In the genomic region with DNA sequence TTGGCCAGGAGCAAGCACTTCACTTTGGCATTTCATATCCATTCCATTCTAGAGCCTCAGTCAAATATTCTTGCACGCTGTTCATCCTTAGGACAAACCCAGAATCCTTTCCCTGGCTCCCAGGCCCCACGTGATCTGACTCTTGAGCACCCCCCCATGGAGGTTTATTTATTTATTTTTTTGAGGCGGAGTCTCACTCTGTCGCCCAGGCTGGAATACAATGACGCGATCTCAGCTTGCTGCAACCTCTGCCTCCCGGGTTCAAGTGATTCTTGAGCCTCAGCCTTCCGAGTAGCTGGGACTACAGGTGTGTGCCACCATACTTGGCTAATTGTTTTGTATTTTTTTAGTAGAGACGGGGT, we compare ENCODE assay signal across 15 cellular contexts. TPM values are rescaled to one million over a fixed set of nuclear protein-coding genes. Genes with fewer than 3 reads are reported as not detected.
DNase-seq lines count a peak whose midpoint lies in the region; ATAC-seq and TF ChIP-seq lines count a peak whose summit lies in the region.
"Had no signal": no experiment of that assay in that cellular context is flagged by ENCODE, and none has a peak within 500 bp of the region (broad histone marks: within the 10 kb centered on the region; RNA-seq: fewer than 3 reads in every experiment).

No MANE protein-coding gene starts in this region.

- peak overlapping the region; percentile 74 for H2AFZ ChIP-seq in neural progenitor cell (replicated peaks)
- H2AFZ ChIP-seq: parathyroid adenoma had no signal

- TF ChIP-seq CTCF in neural progenitor cell (IDR thresholded peaks at IDR 0.05) (peak; percentile 41), mesothelial cell of epicardium (IDR thresholded peaks at IDR 0.05; ENCODE audit: unreplicated experiment) (no peak)

- no peak for ATAC-seq in activated naive CD8-positive, alpha-beta T cell treated with anti-CD3 and anti-CD28 coated beads, Interleukin-2, amount 10 ng/mL, durations not matched to agents 7 days and 5 days (ENCODE audit: low read depth)
- ATAC-seq in HG02840 (IDR thresholded peaks at IDR 0.05; ENCODE audit: low FRiP score, unreplicated experiment), result no peak
- ATAC-seq: left colon had no signal

- no peaks in the 10 kb centered on the region for H3K27me3 ChIP-seq in neural progenitor cell
- H3K27me3 ChIP-seq: testis had no signal

- POLR2A ChIA-PET in activated naive CD8-positive, alpha-beta T cell treated with anti-CD3 and anti-CD28 coated beads, Interleukin-2, amount 10 ng/mL, durations not matched to agents 7 days and 5 days (lab: Charles Lee), result interaction anchor here (1.8 to 12.9 kb wide), 5 partner anchors 32 to 73 kb away, joined by 6 to 170 read pairs (median 12); partner anchors contain the start of genes CCDC85B, FIBP, FOSL1 and MUS81

- peaks cover 40% of the 10 kb centered on the region for H3K4me1 Mint-ChIP-seq in activated naive CD8-positive, alpha-beta T cell treated with anti-CD3 and anti-CD28 coated beads, Interleukin-2, amount 10 ng/mL, durations not matched to agents 7 days and 5 days
- H3K4me1 Mint-ChIP-seq in neural progenitor cell (peaks cover 20% of the 10 kb centered on the region), mesothelial cell of epicardium (peaks cover 3% of the 10 kb centered on the region)

- H3K79me2 ChIP-seq in neural progenitor cell (ENCODE audit: low read depth), result no peaks in the 10 kb centered on the region
- H3K79me2 ChIP-seq: parathyroid adenoma had no signal

- no peak overlapping the region for H3K4me3 Mint-ChIP-seq in activated naive CD8-positive, alpha-beta T cell treated with anti-CD3 and anti-CD28 coated beads, Interleukin-2, amount 10 ng/mL, durations not matched to agents 7 days and 5 days
- H3K4me3 Mint-ChIP-seq in neural progenitor cell (no peak overlapping the region), mesothelial cell of epicardium (no peak overlapping the region)

- H3K27ac Mint-ChIP-seq in activated naive CD8-positive, alpha-beta T cell treated with anti-CD3 and anti-CD28 coated beads, Interleukin-2, amount 10 ng/mL, durations not matched to agents 7 days and 5 days, result peak overlapping the region; percentile 84
- no peak overlapping the region for H3K27ac Mint-ChIP-seq in neural progenitor cell
- H3K27ac Mint-ChIP-seq in mesothelial cell of epicardium, result no peak overlapping the region

- H3K4me2 ChIP-seq in neural progenitor cell, result no peak overlapping the region

- H3K9me3 ChIP-seq in neural progenitor cell (ENCODE audit: low read depth), result no peaks in the 10 kb centered on the region
- H3K9me3 ChIP-seq: esophagus squamous epithelium, testis had no signal

- no peak overlapping the region for H3K4me3 ChIP-seq in neural progenitor cell
- H3K4me3 ChIP-seq: esophagus squamous epithelium, testis had no signal

- no peaks in the 10 kb centered on the region for H3K36me3 ChIP-seq in neural progenitor cell
- H3K36me3 ChIP-seq: esophagus squamous epithelium had no signal

- no peak overlapping the region for H3K9ac ChIP-seq in neural progenitor cell
- H3K9ac ChIP-seq: parathyroid adenoma had no signal

- H3K27me3 Mint-ChIP-seq in activated naive CD8-positive, alpha-beta T cell treated with anti-CD3 and anti-CD28 coated beads, Interleukin-2, amount 10 ng/mL, durations not matched to agents 7 days and 5 days, result peaks cover 5% of the 10 kb centered on the region
- H3K27me3 Mint-ChIP-seq in neural progenitor cell (ENCODE audit: insufficient read depth, low read depth), result peaks cover 9% of the 10 kb centered on the region
- H3K27me3 Mint-ChIP-seq in mesothelial cell of epicardium (ENCODE audit: low read depth), result peaks cover 2% of the 10 kb centered on the region

- peaks cover 4% of the 10 kb centered on the region for H3F3A ChIP-seq in neural progenitor cell (ENCODE audit: low read depth)

- DNase-seq in NCI-H2171 treated with DMSO at 0.1 percent for 48 hours (lab: John Stamatoyannopoulos, UW) (peak; percentile 10), NCI-H2171 (lab: John Stamatoyannopoulos, UW) (no peak), NCI-H146 (lab: John Stamatoyannopoulos, UW) (peak; percentile 46), neural progenitor cell (ENCODE audit: low spot score) (peak; percentile 57), NCI-H524 treated with DMSO at 0.1 percent for 48 hours (lab: John Stamatoyannopoulos, UW) (no peak), mesothelial cell of epicardium (ENCODE audit: low spot score in 2 of 2, unreplicated experiment in 2 of 2) (no peak)
- no peak for DNase-seq in activated naive CD8-positive, alpha-beta T cell treated with anti-CD3 and anti-CD28 coated beads, Interleukin-2, amount 10 ng/mL, durations not matched to agents 7 days and 5 days
- DNase-seq: activated CD8-positive, alpha-beta memory T cell treated with anti-CD3 and anti-CD28 coated beads, Interleukin-2, amount 50 U/mL, for 4 hours; esophagus squamous epithelium; left colon; testis had no signal

- H4K20me1 ChIP-seq in neural progenitor cell (ENCODE audit: low read depth), result no peaks in the 10 kb centered on the region

- H3K36me3 Mint-ChIP-seq in activated naive CD8-positive, alpha-beta T cell treated with anti-CD3 and anti-CD28 coated beads, Interleukin-2, amount 10 ng/mL, durations not matched to agents 7 days and 5 days, result peaks cover 7% of the 10 kb centered on the region
- no peaks in the 10 kb centered on the region for H3K36me3 Mint-ChIP-seq in neural progenitor cell
- H3K36me3 Mint-ChIP-seq in mesothelial cell of epicardium, result no peaks in the 10 kb centered on the region

- H3K4me1 ChIP-seq in neural progenitor cell, result no peaks in the 10 kb centered on the region
- H3K4me1 ChIP-seq: esophagus squamous epithelium, parathyroid adenoma had no signal

- no peak overlapping the region for H3K27ac ChIP-seq in neural progenitor cell
- H3K27ac ChIP-seq: esophagus squamous epithelium, parathyroid adenoma had no signal

- H3K9me3 Mint-ChIP-seq in activated naive CD8-positive, alpha-beta T cell treated with anti-CD3 and anti-CD28 coated beads, Interleukin-2, amount 10 ng/mL, durations not matched to agents 7 days and 5 days, result no peaks in the 10 kb centered on the region
- H3K9me3 Mint-ChIP-seq in neural progenitor cell (no peaks in the 10 kb centered on the region), mesothelial cell of epicardium (no peaks in the 10 kb centered on the region)

RNA-seq across cellular contexts. Expression of gene TSGA10IP, which starts 12.7 kb away (rescaled TPM):
- total RNA-seq in activated naive CD8-positive, alpha-beta T cell treated with anti-CD3 and anti-CD28 coated beads, Interleukin-2, amount 10 ng/mL, durations not matched to agents 7 days and 5 days, result not detected
- total RNA-seq in neural progenitor cell (ENCODE audit: low replicate concordance) (3.0 and 7.3 TPM in 2 replicates), mesothelial cell of epicardium (not detected in 3 replicates)
- total RNA-seq: astrocyte; esophagus squamous epithelium; left colon; T-helper 2 cell treated with Interferon-gamma antibody and Interleukin-4, amounts not matched to agents 100 ng/mL and 5 ng/mL, for 36 hours had no signal

RNA-seq across cellular contexts. Expression of gene DRAP1, which starts 13.3 kb away (rescaled TPM):
- 100 to 1,000 TPM; 225 to 259 TPM for total RNA-seq in activated naive CD8-positive, alpha-beta T cell treated with anti-CD3 and anti-CD28 coated beads, Interleukin-2, amount 10 ng/mL, durations not matched to agents 7 days and 5 days
- total RNA-seq in neural progenitor cell (ENCODE audit: low replicate concordance), result 51.0 and 74.8 TPM in 2 replicates
- 68.5 to 74.4 TPM (median 70.9 TPM) in 3 replicates for total RNA-seq in mesothelial cell of epicardium

RNA-seq across cellular contexts. Expression of gene C11orf68, which starts 13.7 kb away (rescaled TPM):
- total RNA-seq in activated naive CD8-positive, alpha-beta T cell treated with anti-CD3 and anti-CD28 coated beads, Interleukin-2, amount 10 ng/mL, durations not matched to agents 7 days and 5 days, result 10 to 100 TPM; 39.8 to 42.8 TPM
- total RNA-seq in neural progenitor cell (ENCODE audit: low replicate concordance) (6.9 and 22.4 TPM in 2 replicates), mesothelial cell of epicardium (33.4 to 34.9 TPM (median 33.9 TPM) in 3 replicates)

RNA-seq across cellular contexts. Expression of gene SART1, which starts 29.0 kb away (rescaled TPM):
- total RNA-seq in activated naive CD8-positive, alpha-beta T cell treated with anti-CD3 and anti-CD28 coated beads, Interleukin-2, amount 10 ng/mL, durations not matched to agents 7 days and 5 days, result 10 to 100 TPM; 79.3 to 83.5 TPM
- 8.6 and 39.5 TPM in 2 replicates for total RNA-seq in neural progenitor cell (ENCODE audit: low replicate concordance)
- total RNA-seq in mesothelial cell of epicardium, result 47.1 to 55.1 TPM (median 54.4 TPM) in 3 replicates

RNA-seq across cellular contexts. Expression of gene FOSL1, which starts 32.4 kb away (rescaled TPM):
- 1 to 10 TPM; 1.9 to 2.0 TPM for total RNA-seq in activated naive CD8-positive, alpha-beta T cell treated with anti-CD3 and anti-CD28 coated beads, Interleukin-2, amount 10 ng/mL, durations not matched to agents 7 days and 5 days
- not detected in 2 replicates for total RNA-seq in neural progenitor cell (ENCODE audit: low replicate concordance)
- 2.7 to 4.3 TPM (median 3.1 TPM) in 3 replicates for total RNA-seq in mesothelial cell of epicardium

Comparison
In these comparisons a context has a peak if more than half of its experiments do, and no peak if none do; other contexts are left out.
1. DNase-seq: peak in NCI-H2171 treated with DMSO at 0.1 percent for 48 hours (single experiment), NCI-H146 (single experiment) and neural progenitor cell (single experiment); none in NCI-H2171 (single experiment), activated naive CD8-positive, alpha-beta T cell treated with anti-CD3 and anti-CD28 coated beads, Interleukin-2, amount 10 ng/mL, durations not matched to agents 7 days and 5 days (single experiment), NCI-H524 treated with DMSO at 0.1 percent for 48 hours (single experiment) and mesothelial cell of epicardium (0 of 2).